In genomic region chr1:8815582-8816285, GRCh38 we compare ENCODE assay signal across 8 cellular contexts. TPM values are rescaled to one million over a fixed set of nuclear protein-coding genes. Genes with fewer than 3 reads are reported as not detected.
DNase-seq lines count a peak whose midpoint lies in the region; ATAC-seq and TF ChIP-seq lines count a peak whose summit lies in the region.

No MANE protein-coding gene starts in this region.

- peak overlapping the region; percentile 4 to 97 (median 89) for H3K27ac ChIP-seq in body of pancreas
- H3K27ac ChIP-seq in right lobe of liver, result peak overlapping the region; percentile 91 to 95 (median 95)
- no peak overlapping the region for H3K27ac ChIP-seq in thymus (ENCODE audit: low read depth)

- peaks cover 34% of the 10 kb centered on the region for H3K4me1 ChIP-seq in body of pancreas
- H3K4me1 ChIP-seq in right lobe of liver, result peaks cover 0 to 24% (median 7%) of the 10 kb centered on the region in 4 donors
- H3K4me1 ChIP-seq in thymus (ENCODE audit: control insufficient read depth, insufficient read depth, low read length), result peaks cover 11% of the 10 kb centered on the region

- WGBS in body of pancreas, 2 donors, result 2 to 12% methylated on average over 5 of the region's 5 CpGs
- 7% methylated on average over 5 of the region's 5 CpGs for WGBS in right lobe of liver (ENCODE audit: insufficient coverage, low coverage, low lambda C conversion rate, missing lambda C conversion rate)
- 7% methylated on average over 5 of the region's 5 CpGs for WGBS in thymus

- peak; percentile 13 for DNase-seq in ELR (ENCODE audit: low read depth)
- peak; percentile 29 for DNase-seq in NCI-H2029 (lab: John Stamatoyannopoulos, UW)
- no peak for DNase-seq in body of pancreas
- DNase-seq in right lobe of liver, result no peak
- no peak for DNase-seq in NCI-H128 (lab: John Stamatoyannopoulos, UW; ENCODE audit: unreplicated experiment)
- DNase-seq in HK-2 (ENCODE audit: unreplicated experiment), result no peak

- intact Hi-C loops in body of pancreas (cut with DNase I), result no loop called here
- intact Hi-C loops in right lobe of liver (cut with DNase I), result no loop called here

- H3K9me3 ChIP-seq in body of pancreas (no peaks in the 10 kb centered on the region), right lobe of liver (no peaks in the 10 kb centered on the region), thymus (ENCODE audit: control insufficient read depth) (no peaks in the 10 kb centered on the region)

- TF ChIP-seq CTCF in body of pancreas (IDR thresholded peaks at IDR 0.05), result no peak
- no peak for TF ChIP-seq CTCF in right lobe of liver (IDR thresholded peaks at IDR 0.05)

- TF ChIP-seq POLR2A in body of pancreas (IDR thresholded peaks at IDR 0.05) (no peak), right lobe of liver (IDR thresholded peaks at IDR 0.05) (no peak)

- no peak overlapping the region for H3K4me3 ChIP-seq in body of pancreas
- H3K4me3 ChIP-seq in right lobe of liver, result peak overlapping the region in 1 of 3 donors; percentile 78
- H3K4me3 ChIP-seq in thymus (ENCODE audit: low read length), result peak overlapping the region; percentile 90

- H3K36me3 ChIP-seq in body of pancreas (replicated peaks in 1 of 2; ENCODE audit: insufficient read depth in 1 of 2, low read depth in 2 of 2) (no peaks in the 10 kb centered on the region), right lobe of liver (no peaks in the 10 kb centered on the region), thymus (ENCODE audit: control insufficient read depth, insufficient read depth) (no peaks in the 10 kb centered on the region)

- no peak for ATAC-seq in body of pancreas
- ATAC-seq in right lobe of liver, result no peak
- no peak for ATAC-seq in GM18519 (IDR thresholded peaks at IDR 0.05; ENCODE audit: low FRiP score, unreplicated experiment)

- H3K27me3 ChIP-seq in body of pancreas (no peaks in the 10 kb centered on the region), right lobe of liver (no peaks in the 10 kb centered on the region), thymus (ENCODE audit: control insufficient read depth, insufficient read depth) (no peaks in the 10 kb centered on the region)

RNA-seq across cellular contexts. Expression of gene RERE, which starts 1.7 kb away (rescaled TPM):
- 100 to 1,000 TPM in 1 of 2 donors, 10 to 100 TPM in 1; 74.5 to 128 TPM for total RNA-seq in body of pancreas
- 10 to 100 TPM; 17.5 to 38.4 (median 25.0) TPM for total RNA-seq in right lobe of liver
- polyA plus RNA-seq in thymus, result 22.9 TPM

Comparison
In these comparisons a context has a peak if more than half of its experiments do, and no peak if none do; other contexts are left out.
1. DNase-seq: peak in ELR (single experiment) and NCI-H2029 (single experiment); none in body of pancreas (0 of 4), right lobe of liver (0 of 3), NCI-H128 (single experiment) and HK-2 (single experiment).